8 cellular contexts compared by ENCODE assay signal in the genomic region with DNA sequence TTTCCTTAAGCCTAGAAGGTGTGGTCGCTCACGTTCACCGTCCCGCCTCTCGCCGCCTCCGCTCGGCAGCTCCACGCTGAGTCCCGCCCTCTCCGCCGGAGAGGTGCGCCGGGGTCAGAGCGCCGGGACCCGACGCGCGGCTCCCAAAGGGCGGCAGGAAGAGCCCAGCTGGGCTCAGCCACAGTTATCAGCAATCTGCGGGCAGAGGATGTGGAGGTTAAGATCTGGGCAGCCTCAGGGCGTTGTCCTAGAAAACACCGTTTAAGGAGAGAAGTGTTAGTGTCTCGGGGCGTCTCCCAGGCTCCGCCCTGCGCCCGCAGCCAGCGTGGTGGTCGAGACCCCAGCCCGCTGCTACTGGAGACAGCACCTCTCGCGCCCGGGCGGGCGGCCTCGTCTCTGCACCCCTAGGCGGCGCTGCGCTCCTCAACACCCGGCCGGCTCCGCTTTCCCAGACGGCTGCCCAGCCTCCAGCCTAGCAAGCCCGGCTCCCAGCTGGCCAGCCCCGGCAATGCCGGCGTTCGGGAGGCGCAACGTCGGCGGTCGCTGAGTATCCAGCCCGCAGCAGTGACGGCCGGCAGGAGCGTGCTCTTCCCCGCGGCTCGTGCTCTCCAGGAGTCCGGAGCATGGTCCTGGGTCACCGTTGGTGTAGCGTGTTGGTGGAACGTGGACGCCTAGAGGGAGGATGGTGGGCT. TPM values are rescaled to one million over a fixed set of nuclear protein-coding genes. Genes with fewer than 3 reads are reported as not detected.
DNase-seq lines count a peak whose midpoint lies in the region; TF ChIP-seq lines count a peak whose summit lies in the region.

A gene with protein sequence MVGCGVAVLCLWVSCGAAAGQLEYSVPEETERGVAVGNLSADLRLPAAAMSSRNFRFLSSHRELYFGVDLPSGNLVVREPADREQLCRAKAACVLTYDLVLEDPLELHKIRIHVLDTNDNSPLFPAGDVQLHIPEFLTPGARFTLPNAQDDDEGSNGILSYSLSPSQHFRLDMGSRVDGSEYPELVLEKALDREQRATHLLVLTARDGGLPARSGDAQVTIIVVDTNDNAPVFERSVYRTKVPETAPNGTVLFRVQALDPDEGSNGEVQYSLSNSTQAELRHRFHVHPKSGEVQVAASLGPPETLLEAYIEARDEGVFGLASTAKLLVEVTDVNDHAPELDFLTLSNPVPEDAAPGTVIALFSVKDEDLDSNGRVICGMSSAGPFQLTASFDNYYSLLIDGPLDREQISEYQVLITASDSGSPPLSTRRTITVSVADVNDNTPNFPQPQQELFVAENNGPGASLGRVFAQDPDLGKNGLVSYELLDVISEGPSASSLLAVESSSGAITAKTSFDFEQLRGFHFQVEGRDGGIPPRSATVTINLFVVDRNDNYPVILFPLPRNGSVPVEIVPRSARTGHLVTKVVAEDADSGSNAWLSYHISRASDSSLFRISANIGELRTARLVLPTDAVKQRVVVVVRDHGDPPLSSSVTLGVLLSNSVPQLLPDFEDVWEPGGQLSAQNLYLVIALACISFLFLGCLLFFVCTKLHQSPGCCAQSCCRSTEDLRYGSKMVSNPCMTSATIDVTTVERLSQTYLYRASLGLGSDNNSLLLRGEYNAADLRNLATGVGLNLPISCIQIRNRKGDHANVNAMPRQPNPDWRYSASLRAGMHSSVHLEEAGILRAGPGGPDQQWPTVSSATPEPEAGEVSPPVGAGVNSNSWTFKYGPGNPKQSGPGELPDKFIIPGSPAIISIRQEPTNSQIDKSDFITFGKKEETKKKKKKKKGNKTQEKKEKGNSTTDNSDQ (plus strand): TSS at position 89 of the 692 bp plus-strand sequence. CDS start 594 bp downstream, at position 683.

- 2 to 16% methylated on average over 67 of the region's 67 CpGs for WGBS in sigmoid colon, 2 donors

- peak; percentile 66 for DNase-seq in activated effector memory CD4-positive, alpha-beta T cell treated with anti-CD3 and anti-CD28 coated beads, Interleukin-2, amount 50 U/mL, for 16 hours
- DNase-seq in activated effector memory CD4-positive, alpha-beta T cell treated with Interleukin-2 at 50 U/mL for 16 hours: no peak
- peak; percentile 94 for DNase-seq in NCI-H748 (lab: John Stamatoyannopoulos, UW; ENCODE audit: unreplicated experiment)
- DNase-seq in breast epithelium (ENCODE audit: low spot score in 2 of 2): peak; percentile 58 to 79
- DNase-seq in sigmoid colon: peak; percentile 85
- no peak for DNase-seq in GM19238 (ENCODE audit: insufficient read length, low spot score)
- no peak for DNase-seq in Kasumi-1 (lab: John Stamatoyannopoulos, UW)

- intact Hi-C loops in breast epithelium (cut with DNase I; ENCODE audit: low total_unique reads) (no loop called here), sigmoid colon (cut with DNase I) (loop anchor here (2.0 kb wide), 1 partner anchor 114 kb away; no protein-coding TSS in a partner anchor)

- H3K36me3 ChIP-seq in breast epithelium (no peaks in the 10 kb centered on the region), sigmoid colon (no peaks in the 10 kb centered on the region)

- H3K27me3 ChIP-seq in breast epithelium: no peaks in the 10 kb centered on the region
- H3K27me3 ChIP-seq in sigmoid colon: peaks cover 0 to 46% (median 22%) of the 10 kb centered on the region in 3 donors

- TF ChIP-seq CTCF in breast epithelium (IDR thresholded peaks at IDR 0.05) (peak in 2 of 3 donors; percentile 63 to 75), sigmoid colon (IDR thresholded peaks at IDR 0.05) (peak; percentile 30 to 70 (median 40))

- H3K4me3 ChIP-seq in breast epithelium (peak within 1 kb of the TSS; percentile 46 to 67 (median 63)), iPS-18c (ENCODE audit: insufficient read depth, low read depth, low read length) (peak within 1 kb of the TSS; percentile 79), sigmoid colon (peak within 1 kb of the TSS; percentile 27 to 55 (median 46))

- no peaks in the 10 kb centered on the region for H3K4me1 ChIP-seq in breast epithelium
- H3K4me1 ChIP-seq in sigmoid colon: peaks cover 0 to 20% (median 15%) of the 10 kb centered on the region in 4 donors

- no peak for TF ChIP-seq EP300 in sigmoid colon (IDR thresholded peaks at IDR 0.05)

- peak within 1 kb of the TSS in 1 of 2 donors; percentile 11 for H3K27ac ChIP-seq in breast epithelium
- peak within 1 kb of the TSS in 2 of 4 donors; percentile 49 to 75 for H3K27ac ChIP-seq in sigmoid colon

- no peak for TF ChIP-seq POLR2A in breast epithelium (IDR thresholded peaks at IDR 0.05)
- no peak for TF ChIP-seq POLR2A in sigmoid colon (IDR thresholded peaks at IDR 0.05)

- H3K9me3 ChIP-seq in breast epithelium (no peaks in the 10 kb centered on the region), iPS-18c (ENCODE audit: control insufficient read depth, insufficient read depth, low read length) (peaks cover 3% of the 10 kb centered on the region), sigmoid colon (no peaks in the 10 kb centered on the region)

RNA-seq across cellular contexts. Expression of the gene that starts here (rescaled TPM):
- 1 to 10 TPM in 2 of 3 donors, under 1 TPM in 1; 0.80 to 2.5 (median 2.3) TPM for total RNA-seq in breast epithelium
- 1 to 10 TPM in 1 of 4 donors, under 1 TPM in 3; 0.54 to 1.7 (median 0.77) TPM for total RNA-seq in sigmoid colon
- under 1 TPM in 1 of 3 donors, not detected in 2; 0.34 TPM for polyA plus RNA-seq in sigmoid colon

Comparison
In these comparisons a context has a peak if more than half of its experiments do, and no peak if none do; other contexts are left out.
1. DNase-seq: peak in activated effector memory CD4-positive, alpha-beta T cell treated with anti-CD3 and anti-CD28 coated beads, Interleukin-2, amount 50 U/mL, for 16 hours (single experiment), NCI-H748 (single experiment), breast epithelium (2 of 2) and sigmoid colon (single experiment); none in activated effector memory CD4-positive, alpha-beta T cell treated with Interleukin-2 at 50 U/mL for 16 hours (single experiment), GM19238 (single experiment) and Kasumi-1 (0 of 2).
2. Peak in every context shown above with its lines, with median percentiles within 50 percentile points of each other: H3K4me3 ChIP-seq.